8 cellular contexts compared by ENCODE assay signal in the genomic region with DNA sequence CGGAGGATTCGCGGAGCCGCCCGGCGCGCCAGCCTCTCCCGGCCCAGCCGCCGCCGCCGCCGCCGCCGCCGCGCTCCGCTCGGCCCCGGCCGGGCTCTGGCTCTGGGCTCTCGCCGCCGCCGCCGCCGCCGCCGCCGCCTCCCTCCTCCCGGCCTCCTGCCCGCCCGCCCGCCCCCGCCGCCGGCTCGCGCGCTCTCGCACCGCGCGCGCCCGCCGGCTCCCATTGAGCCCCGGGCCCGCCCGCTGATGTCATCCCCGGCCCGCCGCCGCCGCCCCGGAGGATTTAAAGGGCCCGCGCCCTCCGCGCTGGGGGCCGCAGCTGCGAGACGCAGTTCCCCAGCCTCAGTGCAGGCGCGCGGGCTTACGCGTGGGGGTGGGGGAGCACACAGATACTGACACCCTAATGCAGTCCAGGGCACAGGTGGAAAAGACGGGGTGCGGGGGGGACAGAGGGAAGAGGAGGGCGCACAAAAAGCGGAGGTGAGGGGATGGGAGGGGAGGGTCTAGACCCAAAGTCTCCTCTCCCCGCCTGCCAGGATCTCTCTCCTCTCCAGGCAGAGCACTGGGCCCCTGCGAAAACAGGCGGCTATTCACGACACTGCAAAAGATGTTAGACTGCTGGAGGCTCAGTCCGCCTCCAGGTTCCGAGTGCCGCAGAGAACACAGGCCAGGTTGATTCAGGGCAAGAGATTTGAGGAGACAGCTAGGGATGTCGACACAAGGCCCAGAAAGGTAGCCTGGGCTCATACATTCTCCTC. TPM values are rescaled to one million over a fixed set of nuclear protein-coding genes. Genes with fewer than 3 reads are reported as not detected.
DNase-seq lines count a peak whose midpoint lies in the region.

A gene (minus strand): TSS at position 197 of the 758 bp plus-strand sequence. CDS start 3,276 bp downstream, outside the sequence.

- H3K23ac ChIP-seq in mesendoderm (ENCODE audit: low read length): no peak within 1 kb of the TSS

- no peak within 1 kb of the TSS for H2BK15ac ChIP-seq in mesendoderm (replicated peaks; ENCODE audit: low read depth)

- peak within 1 kb of the TSS; percentile 95 for H3K56ac ChIP-seq in mesendoderm (ENCODE audit: low read length)

- H3K4me1 ChIP-seq in endocrine pancreas (ENCODE audit: control insufficient read depth, insufficient read depth, low read length) (no peaks in the 10 kb centered on the region), mesendoderm (ENCODE audit: control insufficient read depth, low read depth, low read length) (peaks cover 13% of the 10 kb centered on the region)

- peak within 1 kb of the TSS; percentile 46 for H2BK120ac ChIP-seq in mesendoderm (ENCODE audit: low read depth, low read length)

- peak within 1 kb of the TSS; percentile 95 for H3K18ac ChIP-seq in mesendoderm (ENCODE audit: low read length)

- H3K9me3 ChIP-seq in endocrine pancreas (ENCODE audit: control insufficient read depth, low read length): no peaks in the 10 kb centered on the region

- H3K27ac ChIP-seq in mesendoderm (ENCODE audit: low read depth, low read length): peak within 1 kb of the TSS; percentile 92

- H3K4me3 ChIP-seq in endocrine pancreas (ENCODE audit: control insufficient read depth, insufficient read depth, low read length): peak within 1 kb of the TSS; percentile 83
- peak within 1 kb of the TSS; percentile 71 for H3K4me3 ChIP-seq in mesendoderm (ENCODE audit: low read length)

- H2BK5ac ChIP-seq in mesendoderm (ENCODE audit: low read length): peak within 1 kb of the TSS; percentile 69

- no peak within 1 kb of the TSS for H4K5ac ChIP-seq in mesendoderm (ENCODE audit: low read length)

- no CpG with 5 or more reads among the region's 80 CpGs for WGBS in mesendoderm (ENCODE audit: extremely low coverage, insufficient coverage, low lambda C conversion rate)

- H4K8ac ChIP-seq in mesendoderm (ENCODE audit: low read depth, low read length): peak within 1 kb of the TSS; percentile 82

- H3K9ac ChIP-seq in endocrine pancreas (ENCODE audit: control insufficient read depth, insufficient read depth, low read length) (peak within 1 kb of the TSS; percentile 79), mesendoderm (ENCODE audit: low read length) (peak within 1 kb of the TSS; percentile 88)

- H3K4ac ChIP-seq in mesendoderm (ENCODE audit: low read depth, low read length): peak within 1 kb of the TSS; percentile 92

- H3K36me3 ChIP-seq in endocrine pancreas (ENCODE audit: control insufficient read depth, insufficient read depth, low read length) (no peaks in the 10 kb centered on the region), mesendoderm (ENCODE audit: control insufficient read depth, insufficient read depth, low read length) (peaks cover 2% of the 10 kb centered on the region)

- H2AK5ac ChIP-seq in mesendoderm (ENCODE audit: low read length): no peak within 1 kb of the TSS

- H3K27me3 ChIP-seq in endocrine pancreas (ENCODE audit: control insufficient read depth, insufficient read depth, low read length) (no peaks in the 10 kb centered on the region), mesendoderm (ENCODE audit: insufficient read depth, low read length, poor library complexity) (no peaks in the 10 kb centered on the region)

- H3K4me2 ChIP-seq in mesendoderm (ENCODE audit: low read length): peak within 1 kb of the TSS; percentile 75

- DNase-seq in C1 segment of cervical spinal cord (lab: John Stamatoyannopoulos, UW) (peak in 13 of 14 donors; percentile 28 to 84 (median 64)), H4 (ENCODE audit: low spot score) (no peak), NCI-H510A treated with DMSO at 0.1 percent for 48 hours (lab: John Stamatoyannopoulos, UW) (peak; percentile 26), mesendoderm (peak; percentile 78), pons (ENCODE audit: low spot score) (no peak)
- DNase-seq in activated CD8-positive, alpha-beta memory T cell treated with anti-CD3 and anti-CD28 coated beads, Interleukin-2, amount 50 U/mL, for 4 hours: peak; percentile 78
- peak; percentile 53 for DNase-seq in stimulated activated CD8-positive, alpha-beta memory T cell treated with anti-CD3 and anti-CD28 coated beads, Interleukin-15, amount 100 ng/mL, for 1 hour (ENCODE audit: low read depth)

- H3K79me1 ChIP-seq in mesendoderm (ENCODE audit: low read length): peaks cover 11% of the 10 kb centered on the region

- peaks cover 46% of the 10 kb centered on the region for H3K79me2 ChIP-seq in mesendoderm (ENCODE audit: control insufficient read depth, insufficient read depth, low read length)

RNA-seq across cellular contexts. Expression of the gene that starts here (rescaled TPM):
- total RNA-seq in H4 (2014; rRNA removed; shearing (Covaris generic)): 87.4 and 95.4 TPM in 2 replicates
- 124 TPM for polyA plus RNA-seq in mesendoderm (2013, experiment 1 of 2)
- polyA plus RNA-seq in mesendoderm (2013, experiment 2 of 2): 125 TPM

Comparison
In these comparisons a context has a peak if more than half of its experiments do, and no peak if none do; other contexts are left out.
1. DNase-seq: peak in C1 segment of cervical spinal cord (13 of 14), NCI-H510A treated with DMSO at 0.1 percent for 48 hours (single experiment), activated CD8-positive, alpha-beta memory T cell treated with anti-CD3 and anti-CD28 coated beads, Interleukin-2, amount 50 U/mL, for 4 hours (single experiment), mesendoderm (single experiment) and stimulated activated CD8-positive, alpha-beta memory T cell treated with anti-CD3 and anti-CD28 coated beads, Interleukin-15, amount 100 ng/mL, for 1 hour (single experiment); none in H4 (single experiment) and pons (single experiment).